In the genomic region with DNA sequence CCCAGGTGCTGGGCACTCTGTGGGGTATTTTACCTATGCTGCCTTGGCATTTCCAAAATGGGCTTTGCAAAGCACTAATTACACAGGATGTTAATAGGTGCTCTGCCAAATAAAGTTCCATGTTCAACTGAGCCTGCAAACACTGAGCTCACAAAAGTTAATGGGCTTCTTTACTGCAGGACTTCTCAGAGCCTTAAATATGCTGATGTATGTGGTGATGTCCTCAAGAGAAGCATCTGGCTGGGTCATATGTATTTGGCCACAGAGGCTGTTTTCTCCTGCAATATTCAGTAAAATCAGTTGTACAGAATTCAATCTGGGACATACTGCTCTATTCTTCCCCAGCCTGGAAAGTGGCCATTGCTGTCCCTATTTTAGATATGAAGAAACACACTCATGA, we compare ENCODE assay signal across 26 cellular contexts. TPM values are rescaled to one million over a fixed set of nuclear protein-coding genes. Genes with fewer than 3 reads are reported as not detected.
"Had no signal": no experiment of that assay in that cellular context is flagged by ENCODE, and none has a peak within 500 bp of the region (broad histone marks: within the 10 kb centered on the region; RNA-seq: fewer than 3 reads in every experiment).

No MANE protein-coding gene starts in this region.

- H3K9me3 Mint-ChIP-seq: dendritic cell treated with granulocyte-macrophage colony-stimulating factor and Interleukin-4, amounts not matched to agents 40 ng/mL and 50 ng/mL, for 4 days; effector memory CD8-positive, alpha-beta T cell; memory B cell; naive thymus-derived CD4-positive, alpha-beta T cell had no signal

- H3K4me1 ChIP-seq: colonic mucosa, gastrocnemius medialis, heart right ventricle, left lung had no signal

- ATAC-seq: effector memory CD8-positive, alpha-beta T cell; gastrocnemius medialis; heart right ventricle; left cardiac atrium; left ventricle myocardium superior; naive thymus-derived CD4-positive, alpha-beta T cell had no signal

- H3K4me3 Mint-ChIP-seq: dendritic cell treated with granulocyte-macrophage colony-stimulating factor and Interleukin-4, amounts not matched to agents 40 ng/mL and 50 ng/mL, for 4 days; effector memory CD8-positive, alpha-beta T cell; endodermal cell; memory B cell; naive thymus-derived CD4-positive, alpha-beta T cell had no signal

- FAIRE-seq: endometrium, islet of Langerhans, keratinocyte had no signal

- H3K27ac Mint-ChIP-seq: dendritic cell treated with granulocyte-macrophage colony-stimulating factor and Interleukin-4, amounts not matched to agents 40 ng/mL and 50 ng/mL, for 4 days; effector memory CD8-positive, alpha-beta T cell; endodermal cell; memory B cell; naive thymus-derived CD4-positive, alpha-beta T cell had no signal

- H3K9me3 ChIP-seq: colonic mucosa, esophagus squamous epithelium, gastrocnemius medialis, heart right ventricle, left lung had no signal

- H3K4me1 Mint-ChIP-seq: memory B cell had no signal

- H3K4me3 ChIP-seq: colonic mucosa, esophagus squamous epithelium, gastrocnemius medialis, heart right ventricle, left lung, lung had no signal

- H3K27me3 ChIP-seq: colonic mucosa had no signal

- H3K36me3 ChIP-seq: colonic mucosa, esophagus squamous epithelium, gastrocnemius medialis, heart right ventricle, left lung had no signal

- DNase-seq: colonic mucosa; cortex of kidney; effector CD8-positive, alpha-beta T cell; effector memory CD8-positive, alpha-beta T cell; erythroblast; esophagus squamous epithelium; foreskin fibroblast; foreskin melanocyte; gastrocnemius medialis; heart right ventricle; hippocampal formation; left cardiac atrium; left lung; mammary epithelial cell; midbrain; naive thymus-derived CD4-positive, alpha-beta T cell had no signal

- H3K36me3 Mint-ChIP-seq: memory B cell had no signal

- H3K27ac ChIP-seq: colonic mucosa, epithelial cell of prostate, gastrocnemius medialis, heart right ventricle, left lung had no signal

RNA-seq across cellular contexts. Expression of a gene that starts 31.3 kb away (rescaled TPM):
- total RNA-seq: mononuclear cell; naive thymus-derived CD4-positive, alpha-beta T cell had no signal
- polyA plus RNA-seq: naive thymus-derived CD4-positive, alpha-beta T cell had no signal
